In the genomic region with DNA sequence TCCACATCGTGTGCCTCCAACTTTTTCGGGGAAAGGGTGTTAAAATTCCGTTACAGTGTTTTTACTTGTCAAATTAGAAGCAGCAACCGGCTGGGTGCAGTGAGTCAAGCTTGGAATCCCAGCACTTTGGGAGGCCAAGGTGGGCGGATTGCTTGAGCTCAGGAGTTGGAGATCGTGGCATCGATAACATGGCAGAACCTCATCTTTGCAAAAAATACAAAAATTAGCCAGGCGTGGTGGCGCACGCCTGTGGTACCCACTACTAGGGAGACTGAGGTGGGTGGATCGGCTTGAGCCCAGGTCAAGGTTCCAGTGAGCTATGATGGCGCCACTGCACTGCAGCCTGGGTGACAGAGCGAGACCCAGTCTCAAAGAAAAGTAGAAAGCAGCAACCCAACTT, we compare ENCODE assay signal across 10 cellular contexts. TPM values are rescaled to one million over a fixed set of nuclear protein-coding genes. Genes with fewer than 3 reads are reported as not detected.
DNase-seq lines count a peak whose midpoint lies in the region; ATAC-seq, FAIRE-seq and TF ChIP-seq lines count a peak whose summit lies in the region.
"Had no signal": no experiment of that assay in that cellular context is flagged by ENCODE, and none has a peak within 500 bp of the region (broad histone marks: within the 10 kb centered on the region; RNA-seq: fewer than 3 reads in every experiment).

No MANE protein-coding gene starts in this region.

- peaks cover 3% of the 10 kb centered on the region for H3K9me1 ChIP-seq in keratinocyte (ENCODE audit: control insufficient read depth, extremely low read depth, insufficient read depth, low read length)

- H3K9ac ChIP-seq in keratinocyte (ENCODE audit: control insufficient read depth, extremely low read depth, insufficient read depth, low read length) (peak overlapping the region; percentile 98), subcutaneous abdominal adipose tissue (ENCODE audit: low read length in 5 of 5) (peak overlapping the region; percentile 69 to 94 (median 87))

- peaks cover 87% of the 10 kb centered on the region for H3K79me2 ChIP-seq in keratinocyte (ENCODE audit: control insufficient read depth, insufficient read depth, low read length)

- H3K4me1 ChIP-seq in keratinocyte (ENCODE audit: control insufficient read depth, extremely low read depth, insufficient read depth, low read length) (peaks cover 38% of the 10 kb centered on the region), subcutaneous abdominal adipose tissue (ENCODE audit: control insufficient read depth in 5 of 5, insufficient read depth in 5 of 5, low read length in 5 of 5) (peaks cover 23 to 63% (median 54%) of the 10 kb centered on the region in 5 donors)

- H3K9me3 Mint-ChIP-seq in T-helper 1 cell treated with Interleukin-12 subunit alpha and Interleukin-12 subunit beta and Interleukin-4 antibody, amounts not matched to agents 30 μg/mL and 1 μg/mL, for 36 hours: no peaks in the 10 kb centered on the region
- no peaks in the 10 kb centered on the region for H3K9me3 Mint-ChIP-seq in activated naive CD8-positive, alpha-beta T cell treated with anti-CD3 and anti-CD28 coated beads, Interleukin-2, amount 50 U/mL, for 24 hours

- peaks cover 47% of the 10 kb centered on the region for H3K4me1 Mint-ChIP-seq in T-helper 1 cell treated with Interleukin-12 subunit alpha and Interleukin-12 subunit beta and Interleukin-4 antibody, amounts not matched to agents 30 μg/mL and 1 μg/mL, for 36 hours (ENCODE audit: low read depth)
- peaks cover 49% of the 10 kb centered on the region for H3K4me1 Mint-ChIP-seq in activated naive CD8-positive, alpha-beta T cell treated with anti-CD3 and anti-CD28 coated beads, Interleukin-2, amount 50 U/mL, for 24 hours

- H3K9me3 ChIP-seq in keratinocyte (ENCODE audit: control insufficient read depth, low read depth, low read length) (no peaks in the 10 kb centered on the region), subcutaneous abdominal adipose tissue (ENCODE audit: control insufficient read depth in 5 of 5, low read length in 5 of 5) (no peaks in the 10 kb centered on the region)

- TF ChIP-seq CTCF in keratinocyte (optimal IDR thresholded peaks at IDR 0.05 in 1 of 3, IDR thresholded peaks at IDR 0.05 in 1 of 3, conservative IDR thresholded peaks at IDR 0.05 in 1 of 3; ENCODE audit: extremely low read depth in 1 of 3, insufficient read depth in 2 of 3, low read length in 3 of 3): no peak

- peak overlapping the region; percentile 95 for H3K4me3 Mint-ChIP-seq in T-helper 1 cell treated with Interleukin-12 subunit alpha and Interleukin-12 subunit beta and Interleukin-4 antibody, amounts not matched to agents 30 μg/mL and 1 μg/mL, for 36 hours
- peak overlapping the region; percentile 99 for H3K4me3 Mint-ChIP-seq in activated naive CD8-positive, alpha-beta T cell treated with anti-CD3 and anti-CD28 coated beads, Interleukin-2, amount 50 U/mL, for 24 hours

- no peak for FAIRE-seq in keratinocyte (lab: Jason Lieb, UNC)
- FAIRE-seq: A204.1 had no signal

- H3K4me3 ChIP-seq in keratinocyte (ENCODE audit: control insufficient read depth in 2 of 3, extremely low read depth in 1 of 3, insufficient read depth in 2 of 3, low read depth in 1 of 3, low read length in 3 of 3) (peak overlapping the region; percentile 81 to 98 (median 98)), subcutaneous abdominal adipose tissue (ENCODE audit: low read depth in 1 of 5, low read length in 5 of 5) (peak overlapping the region; percentile 73 to 96 (median 94))

- peak overlapping the region; percentile 97 for H3K27ac Mint-ChIP-seq in T-helper 1 cell treated with Interleukin-12 subunit alpha and Interleukin-12 subunit beta and Interleukin-4 antibody, amounts not matched to agents 30 μg/mL and 1 μg/mL, for 36 hours
- H3K27ac Mint-ChIP-seq in activated naive CD8-positive, alpha-beta T cell treated with anti-CD3 and anti-CD28 coated beads, Interleukin-2, amount 50 U/mL, for 24 hours: peak overlapping the region; percentile 99

- H3K27me3 ChIP-seq in keratinocyte (ENCODE audit: control insufficient read depth, extremely low read depth, insufficient read depth, low read length) (no peaks in the 10 kb centered on the region), subcutaneous abdominal adipose tissue (ENCODE audit: control insufficient read depth in 5 of 5, insufficient read depth in 4 of 5, low read length in 5 of 5) (no peaks in the 10 kb centered on the region)

- H3K27me3 Mint-ChIP-seq in T-helper 1 cell treated with Interleukin-12 subunit alpha and Interleukin-12 subunit beta and Interleukin-4 antibody, amounts not matched to agents 30 μg/mL and 1 μg/mL, for 36 hours (ENCODE audit: low read depth): no peaks in the 10 kb centered on the region
- no peaks in the 10 kb centered on the region for H3K27me3 Mint-ChIP-seq in activated naive CD8-positive, alpha-beta T cell treated with anti-CD3 and anti-CD28 coated beads, Interleukin-2, amount 50 U/mL, for 24 hours

- dilution Hi-C loops in keratinocyte (cut with MboI; ENCODE audit: extremely low pct_ligation_motif_present, low sequenced_read_pairs): no loop called here

- peak overlapping the region; percentile 92 for H3K4me2 ChIP-seq in keratinocyte (ENCODE audit: control insufficient read depth, extremely low read depth, insufficient read depth, low read depth, low read length)

- no peak for ATAC-seq in activated naive CD8-positive, alpha-beta T cell treated with anti-CD3 and anti-CD28 coated beads, Interleukin-2, amount 50 U/mL, for 24 hours
- ATAC-seq in GM21786 (IDR thresholded peaks at IDR 0.05; ENCODE audit: unreplicated experiment): no peak

- H4K20me1 ChIP-seq in keratinocyte (ENCODE audit: control insufficient read depth, extremely low read depth, insufficient read depth, low read length): peaks cover 5% of the 10 kb centered on the region

- no peak overlapping the region for H2AFZ ChIP-seq in keratinocyte (ENCODE audit: control insufficient read depth, low read length)

- H3K36me3 Mint-ChIP-seq in T-helper 1 cell treated with Interleukin-12 subunit alpha and Interleukin-12 subunit beta and Interleukin-4 antibody, amounts not matched to agents 30 μg/mL and 1 μg/mL, for 36 hours (ENCODE audit: low read depth): peaks cover 40% of the 10 kb centered on the region
- H3K36me3 Mint-ChIP-seq in activated naive CD8-positive, alpha-beta T cell treated with anti-CD3 and anti-CD28 coated beads, Interleukin-2, amount 50 U/mL, for 24 hours (ENCODE audit: low read depth): peaks cover 38% of the 10 kb centered on the region

- H3K27ac ChIP-seq in keratinocyte (ENCODE audit: control insufficient read depth, insufficient read depth, low read length) (peak overlapping the region; percentile 96), subcutaneous abdominal adipose tissue (ENCODE audit: low read depth, low read length) (peak overlapping the region; percentile 83)

- DNase-seq in T-helper 1 cell: no peak
- no peak for DNase-seq in activated naive CD8-positive, alpha-beta T cell treated with anti-CD3 and anti-CD28 coated beads, Interleukin-2, amount 50 U/mL, for 24 hours
- DNase-seq in keratinocyte (ENCODE audit: low read depth, low spot score): no peak
- DNase-seq in NCI-H2227 (lab: John Stamatoyannopoulos, UW; ENCODE audit: unreplicated experiment): no peak
- no peak for DNase-seq in GM19238 (ENCODE audit: insufficient read length, low spot score)
- DNase-seq: stimulated activated CD4-positive, alpha-beta T cell treated with anti-CD3 and anti-CD28 coated beads, Interleukin-4, amount 100 ng/mL, for 1 hour had no signal

- H3K36me3 ChIP-seq in keratinocyte (ENCODE audit: control insufficient read depth in 2 of 2, extremely low read depth in 1 of 2, insufficient read depth in 2 of 2, low read length in 2 of 2) (peaks cover 19 to 26% of the 10 kb centered on the region in 2 experiments), subcutaneous abdominal adipose tissue (ENCODE audit: control insufficient read depth in 5 of 5, insufficient read depth in 5 of 5, low read length in 5 of 5) (peaks cover 0 to 46% (median 35%) of the 10 kb centered on the region in 5 donors)

RNA-seq across cellular contexts. Expression of gene SLC35E1, which starts 1.1 kb away (rescaled TPM):
- 30.3 to 42.0 TPM (median 39.1 TPM) in 3 replicates for polyA plus RNA-seq in keratinocyte
- 17.8 TPM for polyA plus RNA-seq in keratinocyte (2011; ENCODE audit: low read depth)
- 28.7 and 32.6 TPM in 2 replicates for polyA plus RNA-seq in keratinocyte (2011; cell fraction: cytosol; rRNA removed)
- polyA plus RNA-seq in keratinocyte (2011; cell fraction: nucleus; rRNA removed): 56.4 and 59.8 TPM in 2 replicates
- polyA plus RNA-seq in keratinocyte (2012; ENCODE audit: low replicate concordance): 38.9 and 39.4 TPM in 2 replicates
- polyA minus RNA-seq in keratinocyte: 81.4 to 109 TPM (median 105 TPM) in 3 replicates
- polyA minus RNA-seq in keratinocyte (2011; cell fraction: cytosol; rRNA and poly(A)+ RNA removed): 59.9 TPM
- 50.9 and 66.0 TPM in 2 replicates for polyA minus RNA-seq in keratinocyte (2011; cell fraction: nucleus; rRNA and poly(A)+ RNA removed)

RNA-seq across cellular contexts. Expression of gene CHERP, which starts 31.1 kb away (rescaled TPM):
- 3.3 to 9.1 TPM (median 3.6 TPM) in 3 replicates for polyA plus RNA-seq in keratinocyte
- 12.8 TPM for polyA plus RNA-seq in keratinocyte (2011; ENCODE audit: low read depth)
- polyA plus RNA-seq in keratinocyte (2011; cell fraction: cytosol; rRNA removed): 4.0 and 8.6 TPM in 2 replicates
- 18.6 and 23.9 TPM in 2 replicates for polyA plus RNA-seq in keratinocyte (2011; cell fraction: nucleus; rRNA removed)
- polyA plus RNA-seq in keratinocyte (2012; ENCODE audit: low replicate concordance): 16.1 and 26.7 TPM in 2 replicates
- 1.9 to 30.9 TPM (median 5.2 TPM) in 3 replicates for polyA minus RNA-seq in keratinocyte
- 13.4 TPM for polyA minus RNA-seq in keratinocyte (2011; cell fraction: cytosol; rRNA and poly(A)+ RNA removed)
- polyA minus RNA-seq in keratinocyte (2011; cell fraction: nucleus; rRNA and poly(A)+ RNA removed): 11.7 and 18.0 TPM in 2 replicates

RNA-seq across cellular contexts. Expression of gene MED26, which starts 54.7 kb away (rescaled TPM):
- polyA plus RNA-seq in keratinocyte: 4.7 to 5.9 TPM (median 4.9 TPM) in 3 replicates
- 5.0 TPM for polyA plus RNA-seq in keratinocyte (2011; ENCODE audit: low read depth)
- polyA plus RNA-seq in keratinocyte (2011; cell fraction: cytosol; rRNA removed): 3.6 and 4.1 TPM in 2 replicates
- polyA plus RNA-seq in keratinocyte (2011; cell fraction: nucleus; rRNA removed): 9.6 and 9.7 TPM in 2 replicates
- 5.3 and 7.2 TPM in 2 replicates for polyA plus RNA-seq in keratinocyte (2012; ENCODE audit: low replicate concordance)
- polyA minus RNA-seq in keratinocyte: 5.8 to 8.5 TPM (median 6.7 TPM) in 3 replicates
- polyA minus RNA-seq in keratinocyte (2011; cell fraction: cytosol; rRNA and poly(A)+ RNA removed): 13.0 TPM
- 9.2 and 10.4 TPM in 2 replicates for polyA minus RNA-seq in keratinocyte (2011; cell fraction: nucleus; rRNA and poly(A)+ RNA removed)
